In genomic region chr9:133534346-133535284, GRCh38 we compare ENCODE assay signal across 1 cellular context.
A peak's percentile ranks its signal among the peaks of the same experiment; 100 is the strongest.
TF ChIP-seq lines count a peak whose summit lies in the region.

Gene ADAMTSL2 (plus strand): TSS chr9:133534704. CDS start chr9:133536713, 2,009 bp downstream.

TF ChIP-seq in HepG2, 621 proteins besides CTCF, POLR2A, EP300 and RAD21 (continued from another document and continues in another):
- peak; percentile 71; the same call in 1 of the 2 replicates for TF ChIP-seq ZNF800 (CRISPR knock-in tag; IDR thresholded peaks at IDR 0.05)
- TF ChIP-seq NR2C2 (CRISPR knock-in tag; IDR thresholded peaks at IDR 0.05; ENCODE audit: borderline replicate concordance), result no peak
- no peak for TF ChIP-seq ZFP90 (CRISPR knock-in tag; IDR thresholded peaks at IDR 0.05; ENCODE audit: borderline replicate concordance)
- 0 out of 2 replicates have a peak, but pooled peaks have one; percentile 30 for TF ChIP-seq AKAP8 (CRISPR knock-in tag; IDR thresholded peaks at IDR 0.05)
- TF ChIP-seq REPIN1 (CRISPR knock-in tag; IDR thresholded peaks at IDR 0.05; ENCODE audit: borderline replicate concordance, low read depth), result no peak
- no peak for TF ChIP-seq ZNF615 (CRISPR knock-in tag; IDR thresholded peaks at IDR 0.05; ENCODE audit: borderline replicate concordance)
- 0 out of 2 replicates have a peak, but pooled peaks have one; percentile 32 for TF ChIP-seq ARNT2 (CRISPR knock-in tag; IDR thresholded peaks at IDR 0.05; ENCODE audit: low read depth)
- peak; percentile 75; the same call in 1 of the 2 replicates for TF ChIP-seq TBX2 (CRISPR knock-in tag; IDR thresholded peaks at IDR 0.05; ENCODE audit: borderline replicate concordance)
- no peak for TF ChIP-seq ZNF720 (CRISPR knock-in tag; IDR thresholded peaks at IDR 0.05)
- peak; percentile 88; the same call in 1 of the 2 replicates for TF ChIP-seq ZNF770 (CRISPR knock-in tag; IDR thresholded peaks at IDR 0.05)
- 0 out of 2 replicates have a peak, but pooled peaks have one; percentile 54 for TF ChIP-seq ZNF296 (CRISPR knock-in tag; conservative IDR thresholded peaks at IDR 0.05)
- TF ChIP-seq ZNF687 (CRISPR knock-in tag; IDR thresholded peaks at IDR 0.05), result peak; percentile 71
- TF ChIP-seq ZGPAT (CRISPR knock-in tag; IDR thresholded peaks at IDR 0.05), result peak; percentile 37; the same call in 1 of the 2 replicates
- no peak for TF ChIP-seq ZNF710 (CRISPR knock-in tag; IDR thresholded peaks at IDR 0.05; ENCODE audit: borderline replicate concordance)
- peak; percentile 79 for TF ChIP-seq ZFY (CRISPR knock-in tag; IDR thresholded peaks at IDR 0.05)
- TF ChIP-seq ELF3 (CRISPR knock-in tag; IDR thresholded peaks at IDR 0.05), result no peak
- TF ChIP-seq MYC (CRISPR knock-in tag; IDR thresholded peaks at IDR 0.05; ENCODE audit: borderline replicate concordance), result peak; percentile 60
- TF ChIP-seq TCF12 (IDR thresholded peaks at IDR 0.05), result no peak
- no peak for TF ChIP-seq TCF12 (CRISPR knock-in tag; IDR thresholded peaks at IDR 0.05)
- peak; percentile 90 for TF ChIP-seq PATZ1 (CRISPR knock-in tag; IDR thresholded peaks at IDR 0.05)
- no peak for TF ChIP-seq RAD51 (IDR thresholded peaks at IDR 0.05; ENCODE audit: borderline replicate concordance)
- no peak for TF ChIP-seq DDIT3 (CRISPR knock-in tag; IDR thresholded peaks at IDR 0.05)
- peak; percentile 56; the same call in 1 of the 2 replicates for TF ChIP-seq ZNF747 (CRISPR knock-in tag; IDR thresholded peaks at IDR 0.05; ENCODE audit: borderline replicate concordance)
- no peak for TF ChIP-seq ZBTB49 (CRISPR knock-in tag; IDR thresholded peaks at IDR 0.05; ENCODE audit: borderline replicate concordance)
- 0 out of 2 replicates have a peak, but pooled peaks have one; percentile 31 for TF ChIP-seq MAZ (IDR thresholded peaks at IDR 0.05; ENCODE audit: borderline replicate concordance, low read depth, low read length)
- peak; percentile 77 for TF ChIP-seq MAZ (CRISPR knock-in tag; IDR thresholded peaks at IDR 0.05; ENCODE audit: low read depth)
- no peak for TF ChIP-seq ATF6 (CRISPR knock-in tag; conservative IDR thresholded peaks at IDR 0.05)
- no peak for TF ChIP-seq ZNF841 (CRISPR knock-in tag; IDR thresholded peaks at IDR 0.05; ENCODE audit: borderline replicate concordance)
- no peak for TF ChIP-seq NFIB (CRISPR knock-in tag; IDR thresholded peaks at IDR 0.05; ENCODE audit: borderline replicate concordance)
- no peak for TF ChIP-seq KDM3A (CRISPR knock-in tag; IDR thresholded peaks at IDR 0.05; ENCODE audit: low read depth)
- TF ChIP-seq ZBTB10 (CRISPR knock-in tag; IDR thresholded peaks at IDR 0.05; ENCODE audit: borderline replicate concordance), result 0 out of 2 replicates have a peak, but pooled peaks have one; percentile 31
- peak; percentile 61 for TF ChIP-seq HNRNPLL (IDR thresholded peaks at IDR 0.05; ENCODE audit: low read depth, low read length, poor library complexity, severe bottlenecking)
- peak; percentile 81 for TF ChIP-seq ZNF263 (CRISPR knock-in tag; IDR thresholded peaks at IDR 0.05)
